In the genomic region with DNA sequence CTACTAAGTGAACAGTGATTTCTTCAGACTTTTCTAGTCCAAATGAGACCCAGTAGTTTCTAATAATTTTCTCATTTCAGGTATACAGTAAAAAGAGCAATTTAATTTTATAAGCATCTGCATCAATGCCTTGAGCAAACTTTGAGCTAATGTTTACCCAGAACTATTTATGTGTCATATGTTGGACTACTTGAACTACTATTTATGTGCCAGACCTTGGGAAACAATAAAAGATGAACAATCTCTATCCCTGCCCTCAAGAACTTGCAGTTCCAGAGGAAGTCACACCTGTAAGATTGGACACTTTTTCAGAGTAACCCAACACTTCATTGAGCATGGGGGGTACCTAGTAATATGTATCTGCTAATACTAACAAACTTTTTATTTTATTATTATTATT, we compare ENCODE assay signal across 26 cellular contexts.
"Had no signal": no experiment of that assay in that cellular context is flagged by ENCODE, and none has a peak within 500 bp of the region (broad histone marks: within the 10 kb centered on the region; RNA-seq: fewer than 3 reads in every experiment).

No MANE protein-coding gene starts in this region.

- H3K9me3 Mint-ChIP-seq: activated B cell treated with CpG ODN at 0.5 μM for 24 hours, immature natural killer cell had no signal

- H3K27me3 Mint-ChIP-seq: activated B cell treated with CpG ODN at 0.5 μM for 24 hours; activated CD8-positive, alpha-beta memory T cell treated with anti-CD3 and anti-CD28 coated beads, Interleukin-2, amount 10 ng/mL, durations not matched to agents 7 days and 5 days; progenitor cell of endocrine pancreas had no signal

- H3K27ac Mint-ChIP-seq: activated B cell treated with CpG ODN at 0.5 μM for 24 hours; activated CD4-positive, alpha-beta T cell treated with anti-CD3 and anti-CD28 coated beads for 36 hours; activated CD8-positive, alpha-beta memory T cell treated with anti-CD3 and anti-CD28 coated beads, Interleukin-2, amount 10 ng/mL, durations not matched to agents 7 days and 5 days; activated CD8-positive, alpha-beta T cell treated with anti-CD3 and anti-CD28 coated beads, Interleukin-2, amount 10 ng/mL, durations not matched to agents 7 days and 5 days; activated naive CD8-positive, alpha-beta T cell treated with anti-CD3 and anti-CD28 coated beads for 36 hours; progenitor cell of endocrine pancreas had no signal

- H3K27me3 ChIP-seq: adrenal gland, brain microvascular endothelial cell, heart left ventricle, left lung, ovary, right atrium auricular region, suprapubic skin, tibial artery had no signal

- DNase-seq: activated B cell treated with CpG ODN at 0.5 μM for 24 hours; activated CD4-positive, alpha-beta T cell treated with anti-CD3 and anti-CD28 coated beads for 36 hours; activated CD8-positive, alpha-beta memory T cell treated with anti-CD3 and anti-CD28 coated beads, Interleukin-2, amount 10 ng/mL, durations not matched to agents 7 days and 5 days; activated CD8-positive, alpha-beta T cell treated with anti-CD3 and anti-CD28 coated beads, Interleukin-2, amount 10 ng/mL, durations not matched to agents 7 days and 5 days; activated effector memory CD4-positive, alpha-beta T cell treated with Interleukin-2 at 50 U/mL for 16 hours; activated naive CD4-positive, alpha-beta T cell treated with Interleukin-2 at 50 U/mL for 16 hours; activated naive CD8-positive, alpha-beta T cell treated with anti-CD3 and anti-CD28 coated beads for 36 hours; adrenal gland; aorta; brain microvascular endothelial cell; cortex of kidney; heart left ventricle; hypothalamus; immature natural killer cell; left lung; lower lobe of right lung; mesenchymal stem cell; naive thymus-derived CD8-positive, alpha-beta T cell; ovary; stimulated activated CD4-positive, alpha-beta T cell treated with anti-CD3 and anti-CD28 coated beads, Interleukin-15, amount 100 ng/mL, for 24 hours; stimulated activated CD4-positive, alpha-beta T cell treated with anti-CD3 and anti-CD28 coated beads, Interleukin-2, amount 100 ng/mL, for 24 hours; stimulated activated naive CD4-positive, alpha-beta T cell; tibial artery had no signal

- ATAC-seq: activated CD4-positive, alpha-beta T cell treated with anti-CD3 and anti-CD28 coated beads for 36 hours; activated CD8-positive, alpha-beta memory T cell treated with anti-CD3 and anti-CD28 coated beads, Interleukin-2, amount 10 ng/mL, durations not matched to agents 7 days and 5 days; activated CD8-positive, alpha-beta T cell treated with anti-CD3 and anti-CD28 coated beads, Interleukin-2, amount 10 ng/mL, durations not matched to agents 7 days and 5 days; heart left ventricle; left lung; lower lobe of right lung; naive thymus-derived CD8-positive, alpha-beta T cell had no signal

- H3K4me3 ChIP-seq: adrenal gland, heart left ventricle, left lung, lower lobe of right lung, ovary, right atrium auricular region, suprapubic skin, tibial artery had no signal

- H3K9me3 ChIP-seq: adrenal gland, heart left ventricle, left lung, lower lobe of right lung, ovary, right atrium auricular region, suprapubic skin, tibial artery had no signal

- H3K4me3 Mint-ChIP-seq: activated B cell treated with CpG ODN at 0.5 μM for 24 hours; activated CD4-positive, alpha-beta T cell treated with anti-CD3 and anti-CD28 coated beads for 36 hours; activated CD8-positive, alpha-beta memory T cell treated with anti-CD3 and anti-CD28 coated beads, Interleukin-2, amount 10 ng/mL, durations not matched to agents 7 days and 5 days; activated CD8-positive, alpha-beta T cell treated with anti-CD3 and anti-CD28 coated beads, Interleukin-2, amount 10 ng/mL, durations not matched to agents 7 days and 5 days; activated naive CD8-positive, alpha-beta T cell treated with anti-CD3 and anti-CD28 coated beads for 36 hours had no signal

- H3K27ac ChIP-seq: adrenal gland, brain microvascular endothelial cell, heart left ventricle, left lung, lower lobe of right lung, ovary, right atrium auricular region, suprapubic skin, tibial artery had no signal

- H3K36me3 ChIP-seq: adrenal gland, brain microvascular endothelial cell, heart left ventricle, left lung, lower lobe of right lung, ovary, right atrium auricular region, suprapubic skin, tibial artery had no signal
